ENCODE assay signal across 1 cellular context in genomic region chr1:224329842-224330753, GRCh38.
A peak's percentile ranks its signal among the peaks of the same experiment; 100 is the strongest.
TF ChIP-seq lines count a peak whose summit lies in the region.

NVL (minus strand) TSS chr1:224330172; CDS start chr1:224330127, 45 bp downstream.

TF ChIP-seq in HEK293, 187 proteins besides CTCF, POLR2A, EP300 and RAD21 (continued from another document and continues in another):
- no peak for TF ChIP-seq ZNF280C (tag by site-specific recombination; IDR thresholded peaks at IDR 0.05)
- TF ChIP-seq, protein P1, sequence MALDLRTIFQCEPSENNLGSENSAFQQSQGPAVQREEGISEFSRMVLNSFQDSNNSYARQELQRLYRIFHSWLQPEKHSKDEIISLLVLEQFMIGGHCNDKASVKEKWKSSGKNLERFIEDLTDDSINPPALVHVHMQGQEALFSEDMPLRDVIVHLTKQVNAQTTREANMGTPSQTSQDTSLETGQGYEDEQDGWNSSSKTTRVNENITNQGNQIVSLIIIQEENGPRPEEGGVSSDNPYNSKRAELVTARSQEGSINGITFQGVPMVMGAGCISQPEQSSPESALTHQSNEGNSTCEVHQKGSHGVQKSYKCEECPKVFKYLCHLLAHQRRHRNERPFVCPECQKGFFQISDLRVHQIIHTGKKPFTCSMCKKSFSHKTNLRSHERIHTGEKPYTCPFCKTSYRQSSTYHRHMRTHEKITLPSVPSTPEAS (tag by site-specific recombination; IDR thresholded peaks at IDR 0.05) = no peak; the same call in 1 of the 2 replicates
- TF ChIP-seq, protein P2, sequence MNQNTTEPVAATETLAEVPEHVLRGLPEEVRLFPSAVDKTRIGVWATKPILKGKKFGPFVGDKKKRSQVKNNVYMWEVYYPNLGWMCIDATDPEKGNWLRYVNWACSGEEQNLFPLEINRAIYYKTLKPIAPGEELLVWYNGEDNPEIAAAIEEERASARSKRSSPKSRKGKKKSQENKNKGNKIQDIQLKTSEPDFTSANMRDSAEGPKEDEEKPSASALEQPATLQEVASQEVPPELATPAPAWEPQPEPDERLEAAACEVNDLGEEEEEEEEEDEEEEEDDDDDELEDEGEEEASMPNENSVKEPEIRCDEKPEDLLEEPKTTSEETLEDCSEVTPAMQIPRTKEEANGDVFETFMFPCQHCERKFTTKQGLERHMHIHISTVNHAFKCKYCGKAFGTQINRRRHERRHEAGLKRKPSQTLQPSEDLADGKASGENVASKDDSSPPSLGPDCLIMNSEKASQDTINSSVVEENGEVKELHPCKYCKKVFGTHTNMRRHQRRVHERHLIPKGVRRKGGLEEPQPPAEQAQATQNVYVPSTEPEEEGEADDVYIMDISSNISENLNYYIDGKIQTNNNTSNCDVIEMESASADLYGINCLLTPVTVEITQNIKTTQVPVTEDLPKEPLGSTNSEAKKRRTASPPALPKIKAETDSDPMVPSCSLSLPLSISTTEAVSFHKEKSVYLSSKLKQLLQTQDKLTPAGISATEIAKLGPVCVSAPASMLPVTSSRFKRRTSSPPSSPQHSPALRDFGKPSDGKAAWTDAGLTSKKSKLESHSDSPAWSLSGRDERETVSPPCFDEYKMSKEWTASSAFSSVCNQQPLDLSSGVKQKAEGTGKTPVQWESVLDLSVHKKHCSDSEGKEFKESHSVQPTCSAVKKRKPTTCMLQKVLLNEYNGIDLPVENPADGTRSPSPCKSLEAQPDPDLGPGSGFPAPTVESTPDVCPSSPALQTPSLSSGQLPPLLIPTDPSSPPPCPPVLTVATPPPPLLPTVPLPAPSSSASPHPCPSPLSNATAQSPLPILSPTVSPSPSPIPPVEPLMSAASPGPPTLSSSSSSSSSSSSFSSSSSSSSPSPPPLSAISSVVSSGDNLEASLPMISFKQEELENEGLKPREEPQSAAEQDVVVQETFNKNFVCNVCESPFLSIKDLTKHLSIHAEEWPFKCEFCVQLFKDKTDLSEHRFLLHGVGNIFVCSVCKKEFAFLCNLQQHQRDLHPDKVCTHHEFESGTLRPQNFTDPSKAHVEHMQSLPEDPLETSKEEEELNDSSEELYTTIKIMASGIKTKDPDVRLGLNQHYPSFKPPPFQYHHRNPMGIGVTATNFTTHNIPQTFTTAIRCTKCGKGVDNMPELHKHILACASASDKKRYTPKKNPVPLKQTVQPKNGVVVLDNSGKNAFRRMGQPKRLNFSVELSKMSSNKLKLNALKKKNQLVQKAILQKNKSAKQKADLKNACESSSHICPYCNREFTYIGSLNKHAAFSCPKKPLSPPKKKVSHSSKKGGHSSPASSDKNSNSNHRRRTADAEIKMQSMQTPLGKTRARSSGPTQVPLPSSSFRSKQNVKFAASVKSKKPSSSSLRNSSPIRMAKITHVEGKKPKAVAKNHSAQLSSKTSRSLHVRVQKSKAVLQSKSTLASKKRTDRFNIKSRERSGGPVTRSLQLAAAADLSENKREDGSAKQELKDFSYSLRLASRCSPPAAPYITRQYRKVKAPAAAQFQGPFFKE (tag by site-specific recombination; IDR thresholded peaks at IDR 0.05; ENCODE audit: borderline replicate concordance) = no peak
- TF ChIP-seq ZSCAN23 (tag by site-specific recombination; IDR thresholded peaks at IDR 0.05) = peak; percentile 29; the same call in 1 of the 2 replicates
- peak; percentile 51; the same call in 1 of the 2 replicates for TF ChIP-seq ZBTB6 (tag by site-specific recombination; IDR thresholded peaks at IDR 0.05)
- TF ChIP-seq ZNF248 (tag by site-specific recombination; IDR thresholded peaks at IDR 0.05) = no peak
- no peak for TF ChIP-seq ZNF677 (tag by site-specific recombination; IDR thresholded peaks at IDR 0.05)
- TF ChIP-seq, protein P3, sequence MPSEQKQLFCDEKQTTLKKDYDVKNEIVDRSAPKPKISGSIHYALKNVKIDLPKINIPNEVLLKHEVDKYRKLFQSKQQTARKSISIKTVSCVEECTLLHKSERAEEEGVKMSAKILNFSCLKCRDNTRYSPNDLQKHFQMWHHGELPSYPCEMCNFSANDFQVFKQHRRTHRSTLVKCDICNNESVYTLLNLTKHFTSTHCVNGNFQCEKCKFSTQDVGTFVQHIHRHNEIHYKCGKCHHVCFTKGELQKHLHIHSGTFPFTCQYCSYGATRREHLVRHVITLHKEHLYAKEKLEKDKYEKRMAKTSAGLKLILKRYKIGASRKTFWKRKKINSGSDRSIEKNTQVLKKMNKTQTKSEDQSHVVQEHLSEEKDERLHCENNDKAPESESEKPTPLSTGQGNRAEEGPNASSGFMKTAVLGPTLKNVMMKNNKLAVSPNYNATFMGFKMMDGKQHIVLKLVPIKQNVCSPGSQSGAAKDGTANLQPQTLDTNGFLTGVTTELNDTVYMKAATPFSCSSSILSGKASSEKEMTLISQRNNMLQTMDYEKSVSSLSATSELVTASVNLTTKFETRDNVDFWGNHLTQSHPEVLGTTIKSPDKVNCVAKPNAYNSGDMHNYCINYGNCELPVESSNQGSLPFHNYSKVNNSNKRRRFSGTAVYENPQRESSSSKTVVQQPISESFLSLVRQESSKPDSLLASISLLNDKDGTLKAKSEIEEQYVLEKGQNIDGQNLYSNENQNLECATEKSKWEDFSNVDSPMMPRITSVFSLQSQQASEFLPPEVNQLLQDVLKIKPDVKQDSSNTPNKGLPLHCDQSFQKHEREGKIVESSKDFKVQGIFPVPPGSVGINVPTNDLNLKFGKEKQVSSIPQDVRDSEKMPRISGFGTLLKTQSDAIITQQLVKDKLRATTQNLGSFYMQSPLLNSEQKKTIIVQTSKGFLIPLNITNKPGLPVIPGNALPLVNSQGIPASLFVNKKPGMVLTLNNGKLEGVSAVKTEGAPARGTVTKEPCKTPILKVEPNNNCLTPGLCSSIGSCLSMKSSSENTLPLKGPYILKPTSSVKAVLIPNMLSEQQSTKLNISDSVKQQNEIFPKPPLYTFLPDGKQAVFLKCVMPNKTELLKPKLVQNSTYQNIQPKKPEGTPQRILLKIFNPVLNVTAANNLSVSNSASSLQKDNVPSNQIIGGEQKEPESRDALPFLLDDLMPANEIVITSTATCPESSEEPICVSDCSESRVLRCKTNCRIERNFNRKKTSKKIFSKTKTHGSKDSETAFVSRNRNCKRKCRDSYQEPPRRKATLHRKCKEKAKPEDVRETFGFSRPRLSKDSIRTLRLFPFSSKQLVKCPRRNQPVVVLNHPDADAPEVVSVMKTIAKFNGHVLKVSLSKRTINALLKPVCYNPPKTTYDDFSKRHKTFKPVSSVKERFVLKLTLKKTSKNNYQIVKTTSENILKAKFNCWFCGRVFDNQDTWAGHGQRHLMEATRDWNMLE (tag by site-specific recombination; conservative IDR thresholded peaks at IDR 0.05; ENCODE audit: low read depth) = peak; percentile 88
- no peak for TF ChIP-seq BCL6B (tag by site-specific recombination; IDR thresholded peaks at IDR 0.05)
- TF ChIP-seq, protein P4, sequence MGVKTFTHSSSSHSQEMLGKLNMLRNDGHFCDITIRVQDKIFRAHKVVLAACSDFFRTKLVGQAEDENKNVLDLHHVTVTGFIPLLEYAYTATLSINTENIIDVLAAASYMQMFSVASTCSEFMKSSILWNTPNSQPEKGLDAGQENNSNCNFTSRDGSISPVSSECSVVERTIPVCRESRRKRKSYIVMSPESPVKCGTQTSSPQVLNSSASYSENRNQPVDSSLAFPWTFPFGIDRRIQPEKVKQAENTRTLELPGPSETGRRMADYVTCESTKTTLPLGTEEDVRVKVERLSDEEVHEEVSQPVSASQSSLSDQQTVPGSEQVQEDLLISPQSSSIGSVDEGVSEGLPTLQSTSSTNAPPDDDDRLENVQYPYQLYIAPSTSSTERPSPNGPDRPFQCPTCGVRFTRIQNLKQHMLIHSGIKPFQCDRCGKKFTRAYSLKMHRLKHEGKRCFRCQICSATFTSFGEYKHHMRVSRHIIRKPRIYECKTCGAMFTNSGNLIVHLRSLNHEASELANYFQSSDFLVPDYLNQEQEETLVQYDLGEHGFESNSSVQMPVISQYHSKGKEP (tag by site-specific recombination; IDR thresholded peaks at IDR 0.05) = peak; percentile 46; the same call in 1 of the 2 replicates
- no peak for TF ChIP-seq HOXA7 (CRISPR knock-in tag; IDR thresholded peaks at IDR 0.05; ENCODE audit: borderline replicate concordance)
- no peak for TF ChIP-seq ZNF777 (tag by site-specific recombination; IDR thresholded peaks at IDR 0.05; ENCODE audit: borderline replicate concordance)
- no peak for TF ChIP-seq ZNF544 (tag by site-specific recombination; IDR thresholded peaks at IDR 0.05)
- peak; percentile 87 for TF ChIP-seq ZNF629 (tag by site-specific recombination; IDR thresholded peaks at IDR 0.05)
- TF ChIP-seq ZNF843 (tag by site-specific recombination; IDR thresholded peaks at IDR 0.05) = peak; percentile 86
- no peak for TF ChIP-seq ZNF362 (tag by site-specific recombination; IDR thresholded peaks at IDR 0.05)
- TF ChIP-seq MEIS1 (CRISPR knock-in tag; IDR thresholded peaks at IDR 0.05; ENCODE audit: borderline replicate concordance) = peak; percentile 34; the same call in 1 of the 2 replicates
- TF ChIP-seq ZBTB48 (tag by site-specific recombination; IDR thresholded peaks at IDR 0.05) = peak; percentile 79
- TF ChIP-seq, protein P5, sequence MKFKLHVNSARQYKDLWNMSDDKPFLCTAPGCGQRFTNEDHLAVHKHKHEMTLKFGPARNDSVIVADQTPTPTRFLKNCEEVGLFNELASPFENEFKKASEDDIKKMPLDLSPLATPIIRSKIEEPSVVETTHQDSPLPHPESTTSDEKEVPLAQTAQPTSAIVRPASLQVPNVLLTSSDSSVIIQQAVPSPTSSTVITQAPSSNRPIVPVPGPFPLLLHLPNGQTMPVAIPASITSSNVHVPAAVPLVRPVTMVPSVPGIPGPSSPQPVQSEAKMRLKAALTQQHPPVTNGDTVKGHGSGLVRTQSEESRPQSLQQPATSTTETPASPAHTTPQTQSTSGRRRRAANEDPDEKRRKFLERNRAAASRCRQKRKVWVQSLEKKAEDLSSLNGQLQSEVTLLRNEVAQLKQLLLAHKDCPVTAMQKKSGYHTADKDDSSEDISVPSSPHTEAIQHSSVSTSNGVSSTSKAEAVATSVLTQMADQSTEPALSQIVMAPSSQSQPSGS (tag by site-specific recombination; IDR thresholded peaks at IDR 0.05; ENCODE audit: low read depth) = no peak
- peak; percentile 81 for TF ChIP-seq ZNF341 (tag by site-specific recombination; IDR thresholded peaks at IDR 0.05; ENCODE audit: low read depth)
- no peak for TF ChIP-seq ZNF670 (tag by site-specific recombination; IDR thresholded peaks at IDR 0.05; ENCODE audit: low read depth)
- peak; percentile 70; the same call in 1 of the 2 replicates for TF ChIP-seq ZNF221 (tag by site-specific recombination; IDR thresholded peaks at IDR 0.05; ENCODE audit: borderline replicate concordance)
- peak; percentile 96 for TF ChIP-seq MYNN (tag by site-specific recombination; IDR thresholded peaks at IDR 0.05; ENCODE audit: borderline replicate concordance)
- TF ChIP-seq ZNF157 (tag by site-specific recombination; IDR thresholded peaks at IDR 0.05) = no peak
- no peak for TF ChIP-seq ZNF707 (tag by site-specific recombination; IDR thresholded peaks at IDR 0.05)
- peak; percentile 28; the same call in 1 of the 2 replicates for TF ChIP-seq GLIS1 (tag by site-specific recombination; IDR thresholded peaks at IDR 0.05)
- no peak for TF ChIP-seq ZNF155 (tag by site-specific recombination; IDR thresholded peaks at IDR 0.05)
- TF ChIP-seq OVOL3 (tag by site-specific recombination; IDR thresholded peaks at IDR 0.05) = no peak
- no peak for TF ChIP-seq ZNF830 (tag by site-specific recombination; IDR thresholded peaks at IDR 0.05; ENCODE audit: low read depth)
- peak; percentile 98 for TF ChIP-seq IKZF3 (tag by site-specific recombination; IDR thresholded peaks at IDR 0.05)
- TF ChIP-seq ZNF660 (tag by site-specific recombination; IDR thresholded peaks at IDR 0.05) = peak; percentile 98
- peak; percentile 88 for TF ChIP-seq ZNF639 (tag by site-specific recombination; IDR thresholded peaks at IDR 0.05)
